8 cellular contexts compared by ENCODE assay signal in genomic region chr2:153478289-153479261, GRCh38. TPM values are rescaled to one million over a fixed set of nuclear protein-coding genes. Genes with fewer than 3 reads are reported as not detected.
DNase-seq lines count a peak whose midpoint lies in the region; ATAC-seq, FAIRE-seq and TF ChIP-seq lines count a peak whose summit lies in the region.

TSS of gene RPRM (minus strand) at chr2:153478762. CDS start at chr2:153478565, 197 bp downstream.

- H3K9me3 ChIP-seq in HAP-1 (no peaks in the 10 kb centered on the region), MG63 (no peaks in the 10 kb centered on the region), T-helper 17 cell (ENCODE audit: control insufficient read depth, low read length, poor library complexity, severe bottlenecking) (no peaks in the 10 kb centered on the region), iPS-20b (ENCODE audit: insufficient read depth, low read depth, low read length) (no peaks in the 10 kb centered on the region)

- peak; percentile 1 for DNase-seq in GM04503 (ENCODE audit: low read depth)
- peak; percentile 77 to 92 for DNase-seq in HAP-1 (ENCODE audit: low spot score in 2 of 2)
- peak; percentile 66 for DNase-seq in MG63
- peak in 2 of 3 donors; percentile 23 to 50 for DNase-seq in T-helper 17 cell
- DNase-seq in skeletal muscle cell (ENCODE audit: low read depth), result no peak
- DNase-seq in urothelium cell line (ENCODE audit: low spot score), result no peak

- H3K27me3 ChIP-seq in HAP-1 (ENCODE audit: low read depth) (no peaks in the 10 kb centered on the region), MG63 (peaks cover 18% of the 10 kb centered on the region), iPS-20b (ENCODE audit: insufficient read depth, low read length) (peaks cover 45% of the 10 kb centered on the region; the same call in 1 of the 2 replicates)

- TF ChIP-seq CTCF in brain (conservative IDR thresholded peaks at IDR 0.05), result peak; percentile 86 to 96

- peak; percentile 87 for ATAC-seq in T-helper 17 cell

- no peak within 1 kb of the TSS for H3K27ac ChIP-seq in iPS-20b (ENCODE audit: low read length)

- H3K9ac ChIP-seq in iPS-20b (ENCODE audit: low read depth, low read length), result peak within 1 kb of the TSS; percentile 75

- H3K4me1 Mint-ChIP-seq in T-helper 17 cell, result peaks cover 15% of the 10 kb centered on the region
- H3K4me1 Mint-ChIP-seq in brain, result peaks cover 47% of the 10 kb centered on the region

- FAIRE-seq in urothelium cell line (lab: Jason Lieb, UNC), result no peak

- H3K27ac Mint-ChIP-seq in T-helper 17 cell (peak within 1 kb of the TSS; percentile 51), brain (peak within 1 kb of the TSS in 4 of 5 experiments; percentile 60 to 92 (median 85))

- H3K36me3 ChIP-seq in HAP-1 (replicated peaks), result no peaks in the 10 kb centered on the region
- no peaks in the 10 kb centered on the region for H3K36me3 ChIP-seq in MG63
- no peaks in the 10 kb centered on the region for H3K36me3 ChIP-seq in iPS-20b (ENCODE audit: insufficient read depth, low read depth, low read length)

- H3K4me3 Mint-ChIP-seq in T-helper 17 cell, result peak within 1 kb of the TSS; percentile 90
- peak within 1 kb of the TSS; percentile 76 to 93 (median 84) for H3K4me3 Mint-ChIP-seq in brain

- H3K4me3 ChIP-seq in HAP-1 (peak within 1 kb of the TSS; percentile 34), MG63 (peak within 1 kb of the TSS; percentile 28), iPS-20b (ENCODE audit: low read length) (peak within 1 kb of the TSS; percentile 86), skeletal muscle cell (ENCODE audit: low read depth, low read length) (peak within 1 kb of the TSS; percentile 50)

- in situ Hi-C loops in HAP-1 (cut with MboI; ENCODE audit: low sequenced_read_pairs), result loop anchor here (25.0 kb wide), 1 partner anchor 316 kb away; no protein-coding TSS in a partner anchor

- H3K27me3 Mint-ChIP-seq in T-helper 17 cell (peaks cover 61% of the 10 kb centered on the region), brain (peaks cover 59% of the 10 kb centered on the region)

- H3K4me1 ChIP-seq in HAP-1 (peaks cover 42% of the 10 kb centered on the region), iPS-20b (ENCODE audit: insufficient read depth, low read length) (peaks cover 30% of the 10 kb centered on the region; the same call in 1 of the 2 replicates)

- no peaks in the 10 kb centered on the region for H3K36me3 Mint-ChIP-seq in T-helper 17 cell (ENCODE audit: low read depth)
- no peaks in the 10 kb centered on the region for H3K36me3 Mint-ChIP-seq in brain

- H3K9me3 Mint-ChIP-seq in brain, result no peaks in the 10 kb centered on the region

RNA-seq across cellular contexts. Expression of gene RPRM, which starts in this region (rescaled TPM):
- total RNA-seq in MG63 (2014; rRNA removed; shearing (Covaris generic); ENCODE audit: low replicate concordance), result not detected in 2 replicates
- total RNA-seq in T-helper 17 cell, result not detected
- 29.6 TPM for polyA plus RNA-seq in brain (ENCODE audit: insufficient read depth, low read depth, low replicate concordance)

Comparison
In these comparisons a context has a peak if more than half of its experiments do, and no peak if none do; other contexts are left out.
1. Peak in DNase-seq and H3K4me3 ChIP-seq in MG63; RNA of the gene not detected or under 1 TPM.
2. Peak in DNase-seq and ATAC-seq in T-helper 17 cell; RNA of the gene not detected or under 1 TPM.
3. DNase-seq: peak in GM04503 (single experiment) and HAP-1 (2 of 2); none in skeletal muscle cell (single experiment) and urothelium cell line (single experiment).
4. H3K4me3 ChIP-seq: peak in every context shown above with its lines; median percentile 86 in iPS-20b; 50 in skeletal muscle cell; 34 in HAP-1; 28 in MG63.